In genomic region chr16:50841081-50841886, GRCh38 we compare ENCODE assay signal across 9 cellular contexts.
DNase-seq lines count a peak whose midpoint lies in the region; ATAC-seq and TF ChIP-seq lines count a peak whose summit lies in the region.
"Had no signal": no experiment of that assay in that cellular context is flagged by ENCODE, and none has a peak within 500 bp of the region (broad histone marks: within the 10 kb centered on the region; RNA-seq: fewer than 3 reads in every experiment).

No MANE protein-coding gene starts in this region.

- no peaks in the 10 kb centered on the region for H3K9me3 ChIP-seq in psoas muscle

- H3K27ac ChIP-seq in psoas muscle, result no peak overlapping the region
- H3K27ac ChIP-seq: VCaP had no signal

- DNase-seq in Calu3 (no peak), activated B cell treated with CpG ODN at 0.5 μM for 24 hours (no peak), psoas muscle (no peak), glomerular visceral epithelial cell (ENCODE audit: extremely low spot score) (no peak)

- H3K4me1 Mint-ChIP-seq in Calu3 (ENCODE audit: low read depth, unreplicated experiment) (no peaks in the 10 kb centered on the region), activated B cell treated with CpG ODN at 0.5 μM for 24 hours (peaks cover 16% of the 10 kb centered on the region)
- H3K4me1 Mint-ChIP-seq in dendritic cell treated with granulocyte-macrophage colony-stimulating factor and Interleukin-4, amounts not matched to agents 40 ng/mL and 50 ng/mL, for 4 days (ENCODE audit: low read depth), result peaks cover 13% of the 10 kb centered on the region

- peak overlapping the region; percentile 39 for H3K4me3 ChIP-seq in psoas muscle

- TF ChIP-seq CTCF in Calu3 (IDR thresholded peaks at IDR 0.05; ENCODE audit: unreplicated experiment) (no peak), activated B cell treated with CpG ODN at 0.5 μM for 24 hours (IDR thresholded peaks at IDR 0.05) (no peak), psoas muscle (IDR thresholded peaks at IDR 0.05) (no peak)

- H3K9me3 Mint-ChIP-seq in Calu3 (ENCODE audit: low read depth, unreplicated experiment), result no peaks in the 10 kb centered on the region
- no peaks in the 10 kb centered on the region for H3K9me3 Mint-ChIP-seq in activated B cell treated with CpG ODN at 0.5 μM for 24 hours
- H3K9me3 Mint-ChIP-seq in dendritic cell treated with granulocyte-macrophage colony-stimulating factor and Interleukin-4, amounts not matched to agents 40 ng/mL and 50 ng/mL, for 4 days, result no peaks in the 10 kb centered on the region

- peak overlapping the region; percentile 49 for H3K4me3 Mint-ChIP-seq in Calu3 (ENCODE audit: low read depth, unreplicated experiment)
- peak overlapping the region; percentile 77 for H3K4me3 Mint-ChIP-seq in activated B cell treated with CpG ODN at 0.5 μM for 24 hours
- peak overlapping the region; percentile 44 for H3K4me3 Mint-ChIP-seq in dendritic cell treated with granulocyte-macrophage colony-stimulating factor and Interleukin-4, amounts not matched to agents 40 ng/mL and 50 ng/mL, for 4 days

- CTCF ChIA-PET in Calu3 (lab: Charles Lee) (no interaction called here), activated B cell treated with CpG ODN at 0.5 μM for 24 hours (lab: Charles Lee) (no interaction called here)

- H3K27ac Mint-ChIP-seq in Calu3 (ENCODE audit: unreplicated experiment) (no peak overlapping the region), activated B cell treated with CpG ODN at 0.5 μM for 24 hours (no peak overlapping the region)
- H3K27ac Mint-ChIP-seq in dendritic cell treated with granulocyte-macrophage colony-stimulating factor and Interleukin-4, amounts not matched to agents 40 ng/mL and 50 ng/mL, for 4 days, result no peak overlapping the region

- H3K36me3 Mint-ChIP-seq in Calu3 (ENCODE audit: insufficient read depth, unreplicated experiment) (no peaks in the 10 kb centered on the region), activated B cell treated with CpG ODN at 0.5 μM for 24 hours (ENCODE audit: low read depth) (no peaks in the 10 kb centered on the region)
- H3K36me3 Mint-ChIP-seq in dendritic cell treated with granulocyte-macrophage colony-stimulating factor and Interleukin-4, amounts not matched to agents 40 ng/mL and 50 ng/mL, for 4 days (ENCODE audit: low read depth), result no peaks in the 10 kb centered on the region

- peaks cover 0 to 31% (median 10%) of the 10 kb centered on the region in 3 donors for H3K27me3 ChIP-seq in psoas muscle (ENCODE audit: insufficient read depth in 3 of 3, low read length in 2 of 3)

- POLR2A ChIA-PET in activated B cell treated with CpG ODN at 0.5 μM for 24 hours (lab: Charles Lee), result no interaction called here

- 14 to 17% (median 17%) methylated on average over 44 of the region's 44 CpGs for WGBS in psoas muscle, 3 donors

- intact Hi-C loops in Calu3 (cut with micrococcal nuclease; ENCODE audit: unreplicated experiment), result no loop called here
- intact Hi-C loops in activated B cell treated with CpG ODN at 0.5 μM for 24 hours (cut with micrococcal nuclease), result no loop called here
- intact Hi-C loops in dendritic cell treated with granulocyte-macrophage colony-stimulating factor and Interleukin-4, amounts not matched to agents 40 ng/mL and 50 ng/mL, for 4 days (cut with micrococcal nuclease), result no loop called here
- intact Hi-C loops in psoas muscle (cut with DNase I), result no loop called here

- no peaks in the 10 kb centered on the region for H3K36me3 ChIP-seq in psoas muscle (ENCODE audit: insufficient read depth in 1 of 2, low read depth in 1 of 2)

- no TSS peak for BruUV-seq in Calu3 (replicated peaks; lab: Mats Ljungman, UMichigan)

- H3K4me1 ChIP-seq in psoas muscle, result no peaks in the 10 kb centered on the region

- H3K27me3 Mint-ChIP-seq in Calu3 (ENCODE audit: unreplicated experiment), result peaks cover 53% of the 10 kb centered on the region
- H3K27me3 Mint-ChIP-seq in activated B cell treated with CpG ODN at 0.5 μM for 24 hours, result peaks cover 35% of the 10 kb centered on the region
- peaks cover 38% of the 10 kb centered on the region for H3K27me3 Mint-ChIP-seq in dendritic cell treated with granulocyte-macrophage colony-stimulating factor and Interleukin-4, amounts not matched to agents 40 ng/mL and 50 ng/mL, for 4 days

- ATAC-seq in activated B cell treated with CpG ODN at 0.5 μM for 24 hours (ENCODE audit: low read depth) (peak; percentile 31), psoas muscle (no peak), HG02938 (IDR thresholded peaks at IDR 0.05; ENCODE audit: unreplicated experiment) (no peak), HG03039 (IDR thresholded peaks at IDR 0.05; ENCODE audit: unreplicated experiment) (no peak), HG03520 (IDR thresholded peaks at IDR 0.05; ENCODE audit: unreplicated experiment) (no peak)
